In the genomic region with DNA sequence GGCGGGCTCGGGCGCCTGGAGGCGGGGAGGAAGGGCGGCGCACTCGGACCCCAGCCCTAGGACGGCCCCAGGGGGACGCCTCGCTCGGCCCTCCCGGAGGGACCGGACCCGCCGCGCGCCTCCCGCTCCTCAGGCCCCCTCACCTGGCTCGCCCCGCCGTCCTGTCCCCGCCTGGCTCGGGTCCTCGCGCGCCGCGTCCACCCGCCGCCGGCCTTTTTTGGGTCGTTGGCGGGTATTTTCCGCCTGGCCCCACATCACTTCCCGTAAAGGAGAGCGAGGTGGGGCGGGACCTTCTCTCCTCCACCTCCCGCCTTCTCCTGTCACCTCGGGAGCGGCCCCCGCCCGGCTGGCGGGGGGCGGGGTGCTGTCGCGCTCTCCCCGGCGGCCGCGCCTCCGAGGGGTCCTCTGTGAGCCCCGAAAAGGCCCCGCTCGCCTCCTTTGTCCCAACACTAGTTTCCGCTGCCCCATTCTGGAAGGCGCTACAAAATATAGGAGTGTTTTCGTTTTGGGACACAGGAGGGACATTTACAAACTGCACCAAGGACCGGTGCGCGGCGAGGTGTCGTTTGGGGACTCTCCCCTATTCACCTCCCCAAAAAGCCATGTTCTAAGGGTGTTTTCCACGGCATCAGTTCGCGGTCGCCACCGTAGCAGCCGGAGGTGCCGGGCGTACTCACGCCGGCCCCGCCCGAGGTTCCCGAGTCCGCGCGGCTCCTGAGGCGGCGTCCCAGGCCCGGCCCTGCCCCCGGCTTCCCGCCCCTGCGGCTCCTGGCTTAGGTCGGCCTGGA, we compare ENCODE assay signal across 8 cellular contexts. TPM values are rescaled to one million over a fixed set of nuclear protein-coding genes. Genes with fewer than 3 reads are reported as not detected.
DNase-seq lines count a peak whose midpoint lies in the region; ATAC-seq and TF ChIP-seq lines count a peak whose summit lies in the region.

A gene (minus strand): TSS at position 241 of the 788 bp plus-strand sequence. CDS start 54,879 bp downstream, outside the sequence.

- POLR2A ChIA-PET in CD4-positive, alpha-beta T cell (lab: Charles Lee) = no interaction called here

- no peaks in the 10 kb centered on the region for H3K9me3 Mint-ChIP-seq in CD4-positive, alpha-beta T cell
- H3K9me3 Mint-ChIP-seq in osteocyte (ENCODE audit: unreplicated experiment) = no peaks in the 10 kb centered on the region

- peak within 1 kb of the TSS; percentile 96 for H3K4me3 Mint-ChIP-seq in CD4-positive, alpha-beta T cell
- H3K4me3 Mint-ChIP-seq in osteocyte (ENCODE audit: unreplicated experiment) = peak within 1 kb of the TSS; percentile 86

- H3K27ac ChIP-seq in CD4-positive, alpha-beta T cell (ENCODE audit: low read depth, low read length) = peak within 1 kb of the TSS; percentile 87
- H3K27ac ChIP-seq in gastroesophageal sphincter (peak within 1 kb of the TSS; percentile 93 to 97 (median 94)), transverse colon (peak within 1 kb of the TSS; percentile 90 to 96 (median 92))

- peak; percentile 66 for ATAC-seq in CD4-positive, alpha-beta T cell (ENCODE audit: poor library complexity)
- peak; percentile 67 for ATAC-seq in GM19351 (IDR thresholded peaks at IDR 0.05; ENCODE audit: unreplicated experiment)
- ATAC-seq in HG03520 (IDR thresholded peaks at IDR 0.05; ENCODE audit: unreplicated experiment) = peak; percentile 66
- peak; percentile 91 for ATAC-seq in gastroesophageal sphincter

- H3K36me3 ChIP-seq in gastroesophageal sphincter = no peaks in the 10 kb centered on the region
- H3K36me3 ChIP-seq in transverse colon = no peaks in the 10 kb centered on the region

- peak within 1 kb of the TSS; percentile 94 for H3K27ac Mint-ChIP-seq in CD4-positive, alpha-beta T cell
- peak within 1 kb of the TSS; percentile 86 for H3K27ac Mint-ChIP-seq in osteocyte (ENCODE audit: unreplicated experiment)

- peak within 1 kb of the TSS; percentile 68 to 98 for H3K4me3 ChIP-seq in gastroesophageal sphincter
- peak within 1 kb of the TSS; percentile 53 to 95 (median 71) for H3K4me3 ChIP-seq in transverse colon

- peak; percentile 44 to 71 (median 58) for DNase-seq in CD4-positive, alpha-beta T cell
- DNase-seq in SK-MEL-5 (ENCODE audit: low read depth, low spot score) (peak; percentile 40), activated gamma-delta T cell treated with Interleukin-2 at 50 U/mL for 16 hours (peak; percentile 64), osteocyte (ENCODE audit: extremely low spot score, unreplicated experiment) (peak; percentile 87), transverse colon (peak; percentile 84)

- TF ChIP-seq CTCF in CD4-positive, alpha-beta T cell (IDR thresholded peaks at IDR 0.05) = no peak
- no peak for TF ChIP-seq CTCF in gastroesophageal sphincter (IDR thresholded peaks at IDR 0.05)
- no peak for TF ChIP-seq CTCF in osteocyte (IDR thresholded peaks at IDR 0.05)
- no peak for TF ChIP-seq CTCF in transverse colon (IDR thresholded peaks at IDR 0.05)

- H3K27me3 ChIP-seq in CD4-positive, alpha-beta T cell (ENCODE audit: control insufficient read depth, insufficient read depth, low read length) = no peaks in the 10 kb centered on the region
- H3K27me3 ChIP-seq in gastroesophageal sphincter (no peaks in the 10 kb centered on the region), transverse colon (no peaks in the 10 kb centered on the region)

- WGBS in gastroesophageal sphincter (ENCODE audit: low coverage in 1 of 2), 2 donors = 0% methylated on average over 7 of the region's 85 CpGs; no CpG with 5 or more reads in 1 of the 2 donors
- 1% methylated on average over 66 of the region's 85 CpGs; no CpG with 5 or more reads in 1 of the 2 donors for WGBS in transverse colon (ENCODE audit: low coverage in 1 of 2), 2 donors

- H3K4me1 ChIP-seq in gastroesophageal sphincter = peaks cover 0 to 30% (median 0%) of the 10 kb centered on the region in 3 donors
- H3K4me1 ChIP-seq in transverse colon = peaks cover 0 to 16% (median 10%) of the 10 kb centered on the region in 4 donors

- H3K4me1 Mint-ChIP-seq in CD4-positive, alpha-beta T cell (ENCODE audit: low read depth) = peaks cover 40% of the 10 kb centered on the region
- peaks cover 11% of the 10 kb centered on the region for H3K4me1 Mint-ChIP-seq in osteocyte (ENCODE audit: unreplicated experiment)

- in situ Hi-C loops in SK-MEL-5 (cut with HindIII; ENCODE audit: low pct_unique_long_range_greater_than_20kb, low sequenced_read_pairs) (no loop called here), transverse colon (cut with MboI; ENCODE audit: low pct_ligation_motif_present in 1 of 4, low pct_unique_long_range_greater_than_20kb in 1 of 4, low sequenced_read_pairs in 3 of 4) (loop anchor here (5.0 to 10.0 kb wide), 2 partner anchors 72 to 75 kb away; no protein-coding TSS in a partner anchor)

- peak; percentile 32 to 39 for TF ChIP-seq POLR2A in gastroesophageal sphincter (IDR thresholded peaks at IDR 0.05)
- peak; percentile 70 for TF ChIP-seq POLR2A in transverse colon (IDR thresholded peaks at IDR 0.05)

- H3K36me3 Mint-ChIP-seq in CD4-positive, alpha-beta T cell (ENCODE audit: low read depth) = peaks cover 17% of the 10 kb centered on the region
- no peaks in the 10 kb centered on the region for H3K36me3 Mint-ChIP-seq in osteocyte (ENCODE audit: unreplicated experiment)

- TF ChIP-seq EP300 in gastroesophageal sphincter (IDR thresholded peaks at IDR 0.05) = no peak
- peak; percentile 13 for TF ChIP-seq EP300 in transverse colon (IDR thresholded peaks at IDR 0.05; ENCODE audit: low read depth)

- intact Hi-C loops in CD4-positive, alpha-beta T cell (cut with DNase I, micrococcal nuclease) = loop anchor here (1.0 to 10.0 kb wide), 9 partner anchors 7 to 1327 kb away; a partner anchor contains a TSS
- intact Hi-C loops in transverse colon (cut with DNase I; ENCODE audit: low total_unique reads) = loop anchor here (5.0 kb wide), 1 partner anchor 582 kb away; no protein-coding TSS in a partner anchor

- no peaks in the 10 kb centered on the region for H3K9me3 ChIP-seq in CD4-positive, alpha-beta T cell (ENCODE audit: control insufficient read depth, low read length)
- H3K9me3 ChIP-seq in gastroesophageal sphincter (no peaks in the 10 kb centered on the region), transverse colon (no peaks in the 10 kb centered on the region)

- H3K27me3 Mint-ChIP-seq in CD4-positive, alpha-beta T cell = no peaks in the 10 kb centered on the region
- no peaks in the 10 kb centered on the region for H3K27me3 Mint-ChIP-seq in osteocyte (ENCODE audit: unreplicated experiment)

- CTCF ChIA-PET in CD4-positive, alpha-beta T cell (lab: Charles Lee) = interaction anchor here (0.8 to 1.5 kb wide), 3 partner anchors 71 to 93 kb away, joined by 3 to 10 read pairs (median 6); no protein-coding TSS in a partner anchor

RNA-seq across cellular contexts. Expression of the gene that starts here (rescaled TPM):
- 1 to 10 TPM; 9.0 TPM for total RNA-seq in CD4-positive, alpha-beta T cell
- 96.4 and 97.7 TPM in 2 replicates for total RNA-seq in SK-MEL-5 (2014; rRNA removed; shearing (Covaris generic))
- polyA plus RNA-seq in SK-MEL-5 (2015; cell fraction: cytosol; rRNA removed) = 59.7 and 77.3 TPM in 2 replicates
- 51.9 and 67.9 TPM in 2 replicates for polyA plus RNA-seq in SK-MEL-5 (2015; cell fraction: nucleus; rRNA removed)
- total RNA-seq in gastroesophageal sphincter = 10 to 100 TPM; 16.9 to 29.7 (median 21.4) TPM
- total RNA-seq in osteocyte = 12.4 and 14.6 TPM in 2 replicates
- total RNA-seq in transverse colon = 10 to 100 TPM in 3 of 4 donors, 1 to 10 TPM in 1; 9.4 to 65.7 (median 24.1) TPM

Comparison
In these comparisons a context has a peak if more than half of its experiments do, and no peak if none do; other contexts are left out.
1. Peak in every context shown above with its lines: DNase-seq, ATAC-seq, H3K4me3 ChIP-seq and H3K27ac ChIP-seq.